Comparison of ENCODE assay signal across 9 cellular contexts in genomic region chr12:6084261-6084968, GRCh38. TPM values are rescaled to one million over a fixed set of nuclear protein-coding genes. Genes with fewer than 3 reads are reported as not detected.
DNase-seq lines count a peak whose midpoint lies in the region; ATAC-seq and TF ChIP-seq lines count a peak whose summit lies in the region.
"Had no signal": no experiment of that assay in that cellular context is flagged by ENCODE, and none has a peak within 500 bp of the region (broad histone marks: within the 10 kb centered on the region; RNA-seq: fewer than 3 reads in every experiment).

No MANE protein-coding gene starts in this region.

- H3K27me3 ChIP-seq in right atrium auricular region (no peaks in the 10 kb centered on the region), body of pancreas (no peaks in the 10 kb centered on the region)

- intact Hi-C loops in body of pancreas (cut with DNase I): no loop called here
- intact Hi-C loops in activated CD4-positive, alpha-beta memory T cell treated with anti-CD3 and anti-CD28 coated beads for 36 hours (cut with micrococcal nuclease): no loop called here

- H3K9me3 ChIP-seq in right atrium auricular region: no peaks in the 10 kb centered on the region
- H3K9me3 ChIP-seq in body of pancreas: no peaks in the 10 kb centered on the region

- CTCF ChIA-PET in activated CD4-positive, alpha-beta memory T cell treated with anti-CD3 and anti-CD28 coated beads for 36 hours (lab: Charles Lee): interaction anchor here (0.9 to 1.2 kb wide), 4 partner anchors 45 to 118 kb away, joined by 3 to 4 read pairs (median 4); no protein-coding TSS in a partner anchor

- TF ChIP-seq CTCF in right atrium auricular region (IDR thresholded peaks at IDR 0.05) (no peak), body of pancreas (IDR thresholded peaks at IDR 0.05) (no peak)

- H3K36me3 ChIP-seq in right atrium auricular region (no peaks in the 10 kb centered on the region), body of pancreas (replicated peaks in 1 of 2; ENCODE audit: insufficient read depth in 1 of 2, low read depth in 2 of 2) (no peaks in the 10 kb centered on the region)

- TF ChIP-seq POLR2A in body of pancreas (IDR thresholded peaks at IDR 0.05): no peak

- no peak overlapping the region for H3K27ac Mint-ChIP-seq in activated CD4-positive, alpha-beta memory T cell treated with anti-CD3 and anti-CD28 coated beads for 36 hours

- H3K27ac ChIP-seq in right atrium auricular region: peak overlapping the region; percentile 47 to 58
- H3K27ac ChIP-seq in body of pancreas: no peak overlapping the region

- DNase-seq in GOT3 (lab: John Stamatoyannopoulos, UW) (peak; percentile 29), amniotic epithelial cell (ENCODE audit: low read depth) (peak; percentile 73), right atrium auricular region (ENCODE audit: low spot score) (no peak), pulmonary artery endothelial cell (ENCODE audit: low read depth, low spot score) (peak; percentile 70), body of pancreas (no peak)
- no peak for DNase-seq in activated CD4-positive, alpha-beta memory T cell treated with anti-CD3 and anti-CD28 coated beads for 36 hours
- DNase-seq in stimulated activated CD4-positive, alpha-beta T cell treated with anti-CD3 and anti-CD28 coated beads, Interleukin-4, amount 100 ng/mL, for 1 hour: no peak
- DNase-seq: activated CD4-positive, CD25-positive, alpha-beta regulatory T cell treated with anti-CD3 and anti-CD28 coated beads, Interleukin-2, amount 50 U/mL, for 72 hours had no signal

- H3K4me3 ChIP-seq in right atrium auricular region (no peak overlapping the region), body of pancreas (no peak overlapping the region)

- WGBS in body of pancreas, 2 donors: 46 to 47% methylated on average over 5 to 7 of the region's 7 CpGs

- H3K4me3 Mint-ChIP-seq in activated CD4-positive, alpha-beta memory T cell treated with anti-CD3 and anti-CD28 coated beads for 36 hours: no peak overlapping the region

- no peaks in the 10 kb centered on the region for H3K9me3 Mint-ChIP-seq in activated CD4-positive, alpha-beta memory T cell treated with anti-CD3 and anti-CD28 coated beads for 36 hours

- peaks cover 2% of the 10 kb centered on the region for H3K27me3 Mint-ChIP-seq in activated CD4-positive, alpha-beta memory T cell treated with anti-CD3 and anti-CD28 coated beads for 36 hours

- no peaks in the 10 kb centered on the region for H3K4me1 Mint-ChIP-seq in activated CD4-positive, alpha-beta memory T cell treated with anti-CD3 and anti-CD28 coated beads for 36 hours (ENCODE audit: low read depth)

- POLR2A ChIA-PET in activated CD4-positive, alpha-beta memory T cell treated with anti-CD3 and anti-CD28 coated beads for 36 hours (lab: Charles Lee): no interaction called here

- H3K4me1 ChIP-seq in right atrium auricular region: peaks cover 0 to 31% of the 10 kb centered on the region in 2 donors
- peaks cover 8% of the 10 kb centered on the region for H3K4me1 ChIP-seq in body of pancreas

- no peak for ATAC-seq in body of pancreas
- ATAC-seq in HG03460 (IDR thresholded peaks at IDR 0.05; ENCODE audit: unreplicated experiment): no peak

- H3K36me3 Mint-ChIP-seq in activated CD4-positive, alpha-beta memory T cell treated with anti-CD3 and anti-CD28 coated beads for 36 hours: no peaks in the 10 kb centered on the region

RNA-seq across cellular contexts. Expression of gene VWF, which starts 40.1 kb away (rescaled TPM):
- total RNA-seq in right atrium auricular region: 100 to 1,000 TPM; 189 to 331 TPM
- total RNA-seq in pulmonary artery endothelial cell: 535 and 577 TPM in 2 replicates
- 10 to 100 TPM; 76.1 to 78.1 TPM for total RNA-seq in body of pancreas
- not detected for total RNA-seq in activated CD4-positive, alpha-beta memory T cell treated with anti-CD3 and anti-CD28 coated beads for 36 hours

Comparison
In these comparisons a context has a peak if more than half of its experiments do, and no peak if none do; other contexts are left out.
1. DNase-seq: peak in GOT3 (single experiment), amniotic epithelial cell (single experiment) and pulmonary artery endothelial cell (single experiment); none in right atrium auricular region (single experiment), body of pancreas (0 of 4), activated CD4-positive, alpha-beta memory T cell treated with anti-CD3 and anti-CD28 coated beads for 36 hours (single experiment) and stimulated activated CD4-positive, alpha-beta T cell treated with anti-CD3 and anti-CD28 coated beads, Interleukin-4, amount 100 ng/mL, for 1 hour (single experiment).
2. H3K27ac ChIP-seq: peak in right atrium auricular region (2 of 2); none in body of pancreas (0 of 4).
3. RNA of gene VWF, which starts 40.1 kb away (total RNA-seq): 535 to 577 TPM in pulmonary artery endothelial cell, 189 to 331 TPM in right atrium auricular region and 76.1 to 78.1 TPM in body of pancreas; not detected in activated CD4-positive, alpha-beta memory T cell treated with anti-CD3 and anti-CD28 coated beads for 36 hours; every median in the first group is over 10 times any median in the second.